8 cellular contexts compared by ENCODE assay signal in the genomic region with DNA sequence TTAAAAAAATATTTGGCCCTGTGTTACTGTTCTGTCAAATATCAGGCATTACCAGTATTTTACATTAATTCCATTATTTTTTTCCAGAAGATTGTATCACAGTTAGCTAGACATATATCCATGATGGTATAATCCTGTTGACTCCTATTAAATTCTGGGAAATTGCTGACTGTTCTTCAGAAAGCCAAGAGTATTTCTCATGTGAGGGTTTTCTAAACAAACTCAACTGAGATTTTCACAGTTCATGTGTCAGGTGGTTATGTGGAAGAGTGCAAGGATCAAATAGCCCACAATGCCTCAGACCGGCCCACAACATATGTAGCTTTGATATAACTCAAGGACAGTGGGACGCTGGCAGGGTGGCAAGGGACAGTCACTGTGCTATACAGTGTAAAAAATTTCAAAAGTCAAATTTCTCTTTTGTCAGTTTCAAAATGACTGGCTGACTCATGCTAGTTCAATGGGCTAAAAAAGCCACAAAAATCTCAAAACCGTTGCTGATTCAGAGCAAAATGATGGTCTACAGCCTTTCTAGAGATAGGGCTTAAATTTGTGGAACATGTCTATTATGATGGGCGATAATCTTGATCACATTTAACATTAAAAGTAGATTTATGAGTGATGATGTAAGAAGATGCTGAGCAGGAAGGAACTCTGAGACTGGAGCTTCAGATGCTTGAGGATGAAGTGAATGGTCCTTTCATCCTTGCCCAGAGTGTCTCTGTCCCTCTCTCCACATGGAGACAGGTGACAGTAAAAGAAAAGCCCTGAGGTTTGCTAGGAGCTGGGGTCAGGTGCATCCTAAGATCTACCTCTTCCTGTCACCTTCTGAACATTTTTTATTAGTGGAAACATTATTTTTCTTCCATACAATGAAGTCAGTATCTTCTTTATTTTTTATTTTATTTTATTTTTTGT.
DNase-seq lines count a peak whose midpoint lies in the region; FAIRE-seq and TF ChIP-seq lines count a peak whose summit lies in the region.

No MANE protein-coding gene starts in this region.

- intact Hi-C loops in Calu3 (cut with micrococcal nuclease; ENCODE audit: unreplicated experiment) = no loop called here

- TF ChIP-seq POLR2A in GM12891 (IDR thresholded peaks at IDR 0.05; ENCODE audit: low read depth, low read length) = no peak

- no peaks in the 10 kb centered on the region for H4K20me1 ChIP-seq in GM23248 (ENCODE audit: insufficient read depth)

- H3F3A ChIP-seq in GM23248 (ENCODE audit: insufficient read depth) = peaks cover 55% of the 10 kb centered on the region

- H3K4me3 Mint-ChIP-seq in Calu3 (ENCODE audit: low read depth, unreplicated experiment) = no peak overlapping the region

- H3K27ac Mint-ChIP-seq in Calu3 (ENCODE audit: unreplicated experiment) = no peak overlapping the region

- peak; percentile 83 for FAIRE-seq in GM12891 (lab: Jason Lieb, UNC)

- H3K36me3 ChIP-seq in GM23248 (ENCODE audit: low read depth) (no peaks in the 10 kb centered on the region), MG63 (no peaks in the 10 kb centered on the region), H7 (replicated peaks; ENCODE audit: control insufficient read depth, insufficient read depth, low read length) (no peaks in the 10 kb centered on the region)

- no peaks in the 10 kb centered on the region for H3K9me3 ChIP-seq in GM23248 (ENCODE audit: low read depth)
- H3K9me3 ChIP-seq in MG63 = no peaks in the 10 kb centered on the region

- peak overlapping the region; percentile 58 for H3K9ac ChIP-seq in GM23248

- TF ChIP-seq CTCF in Calu3 (IDR thresholded peaks at IDR 0.05; ENCODE audit: unreplicated experiment) = no peak

- H3K36me3 Mint-ChIP-seq in Calu3 (ENCODE audit: insufficient read depth, unreplicated experiment) = peaks cover 4% of the 10 kb centered on the region

- WGBS in GM23248 (ENCODE audit: low coverage in 1 of 2, low lambda C conversion rate in 2 of 2, missing lambda C conversion rate in 2 of 2), 2 experiments = 2 to 4% methylated on average over 4 of the region's 4 CpGs

- H3K4me3 ChIP-seq in GM23248 (peak overlapping the region; percentile 12; the same call in 1 of the 2 replicates), MG63 (no peak overlapping the region), H7 (ENCODE audit: insufficient read depth, low read depth, low read length) (no peak overlapping the region)

- DNase-seq in GM12891 (ENCODE audit: insufficient read length, low spot score) (peak; percentile 8), GM23248 (peak; percentile 94), MG63 (peak; percentile 48), iris pigment epithelial cell (ENCODE audit: low read depth) (peak; percentile 93), mesenteric fat pad (ENCODE audit: low spot score) (no peak), Calu3 (no peak), H7 (no peak), NCI-H2227 treated with DMSO at 0.1 percent for 48 hours (lab: John Stamatoyannopoulos, UW) (no peak)

- peak overlapping the region; percentile 96 for H3K27ac ChIP-seq in GM23248

- H3K27me3 Mint-ChIP-seq in Calu3 (ENCODE audit: unreplicated experiment) = no peaks in the 10 kb centered on the region

- no peaks in the 10 kb centered on the region for H3K9me2 ChIP-seq in GM23248 (ENCODE audit: insufficient read depth)

- H3K9me3 Mint-ChIP-seq in Calu3 (ENCODE audit: low read depth, unreplicated experiment) = no peaks in the 10 kb centered on the region

- H3K4me1 ChIP-seq in GM23248 (ENCODE audit: insufficient read depth) = peaks cover 58% of the 10 kb centered on the region

- no peaks in the 10 kb centered on the region for H3K27me3 ChIP-seq in GM23248 (replicated peaks; ENCODE audit: insufficient read depth)
- no peaks in the 10 kb centered on the region for H3K27me3 ChIP-seq in MG63
- H3K27me3 ChIP-seq in H7 (ENCODE audit: control insufficient read depth, insufficient read depth, low read length) = no peaks in the 10 kb centered on the region

- no peaks in the 10 kb centered on the region for H3K79me2 ChIP-seq in GM23248 (ENCODE audit: insufficient read depth)

- CTCF ChIA-PET in Calu3 (lab: Charles Lee) = no interaction called here

- peak overlapping the region; percentile 44 for H3K4me2 ChIP-seq in GM23248 (ENCODE audit: unreplicated experiment)

- H2AFZ ChIP-seq in GM23248 = no peak overlapping the region

- H3K4me1 Mint-ChIP-seq in Calu3 (ENCODE audit: low read depth, unreplicated experiment) = peaks cover 30% of the 10 kb centered on the region

- in situ Hi-C loops in GM23248 (cut with MboI) = no loop called here

- BruUV-seq in Calu3 (replicated peaks; lab: Mats Ljungman, UMichigan) = no TSS peak

TF ChIP-seq in GM12891, 5 proteins besides CTCF, POLR2A, EP300 and RAD21:
- TF ChIP-seq SPI1 (IDR thresholded peaks at IDR 0.05; ENCODE audit: low read depth, low read length) = no peak
- no peak for TF ChIP-seq POLR2AphosphoS5 (IDR thresholded peaks at IDR 0.05; ENCODE audit: low read depth, low read length)
- no peak for TF ChIP-seq POU2F2 (IDR thresholded peaks at IDR 0.05; ENCODE audit: low read depth, low read length)
- no peak for TF ChIP-seq PAX5 (IDR thresholded peaks at IDR 0.05; ENCODE audit: insufficient read depth, low read length, severe bottlenecking)
- no peak for TF ChIP-seq TAF1 (IDR thresholded peaks at IDR 0.05; ENCODE audit: low read depth, low read length)

Comparison
In these comparisons a context has a peak if more than half of its experiments do, and no peak if none do; other contexts are left out.
1. DNase-seq: peak in GM12891 (single experiment), GM23248 (single experiment), MG63 (single experiment) and iris pigment epithelial cell (single experiment); none in mesenteric fat pad (single experiment), Calu3 (single experiment), H7 (single experiment) and NCI-H2227 treated with DMSO at 0.1 percent for 48 hours (single experiment).